1 cellular context compared by ENCODE assay signal in the genomic region with DNA sequence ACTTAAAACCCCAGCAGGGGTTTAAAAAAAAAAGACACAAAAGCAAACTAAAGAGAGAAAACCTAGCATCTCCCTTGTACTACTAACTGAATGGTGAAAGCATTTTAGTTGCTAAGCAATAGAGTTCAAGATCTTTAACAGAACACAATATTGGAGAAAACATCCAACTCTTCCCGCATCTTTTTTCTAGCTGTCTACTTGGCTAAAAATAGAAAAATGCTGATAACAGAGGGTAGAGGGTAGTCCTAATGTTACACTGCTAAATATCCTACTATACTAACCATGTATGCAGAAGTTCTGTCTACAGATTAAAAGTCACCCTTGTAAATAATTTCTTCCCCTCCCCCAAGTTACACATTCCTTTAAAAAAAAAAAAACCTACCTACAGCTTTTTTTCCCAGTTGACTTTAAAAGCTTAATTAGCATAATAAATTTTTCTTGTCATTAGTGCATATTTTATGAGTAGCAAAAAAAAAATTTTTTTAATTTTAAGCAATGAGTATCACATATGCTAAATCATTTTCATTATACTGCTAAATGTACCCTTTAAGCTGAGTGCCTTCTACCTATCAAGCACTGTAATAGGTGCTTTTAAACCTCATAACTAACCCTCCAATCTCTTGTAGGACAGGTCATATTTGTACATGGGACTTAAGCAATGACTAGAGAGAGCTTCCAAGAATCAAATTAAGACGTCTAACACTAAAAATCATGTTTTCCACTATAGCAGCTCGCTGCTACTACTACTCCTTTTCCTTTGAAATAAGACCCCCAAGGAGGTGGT.
TF ChIP-seq lines count a peak whose summit lies in the region.

No MANE protein-coding gene starts in this region.

TF ChIP-seq in A549, 52 proteins besides CTCF, POLR2A, EP300 and RAD21 (continued from another document):
- TF ChIP-seq, protein P1, sequence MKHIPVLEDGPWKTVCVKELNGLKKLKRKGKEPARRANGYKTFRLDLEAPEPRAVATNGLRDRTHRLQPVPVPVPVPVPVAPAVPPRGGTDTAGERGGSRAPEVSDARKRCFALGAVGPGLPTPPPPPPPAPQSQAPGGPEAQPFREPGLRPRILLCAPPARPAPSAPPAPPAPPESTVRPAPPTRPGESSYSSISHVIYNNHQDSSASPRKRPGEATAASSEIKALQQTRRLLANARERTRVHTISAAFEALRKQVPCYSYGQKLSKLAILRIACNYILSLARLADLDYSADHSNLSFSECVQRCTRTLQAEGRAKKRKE (CRISPR knock-in tag; IDR thresholded peaks at IDR 0.05; ENCODE audit: low read depth): no peak
